Comparison of ENCODE assay signal across 12 cellular contexts in genomic region chr15:59237854-59238252, GRCh38. TPM values are rescaled to one million over a fixed set of nuclear protein-coding genes. Genes with fewer than 3 reads are reported as not detected.
A peak's percentile ranks its signal among the peaks of the same experiment; 100 is the strongest.
DNase-seq lines count a peak whose midpoint lies in the region; ATAC-seq and TF ChIP-seq lines count a peak whose summit lies in the region.
"Had no signal": no experiment of that assay in that cellular context is flagged by ENCODE, and none has a peak within 500 bp of the region (broad histone marks: within the 10 kb centered on the region; RNA-seq: fewer than 3 reads in every experiment).

No MANE protein-coding gene starts in this region.

- whole genome bisulfite sequencing in gastroesophageal sphincter (ENCODE audit: low coverage in 1 of 2), 2 donors = 89 to 95% methylated on average over 4 to 6 of the region's 6 CpGs
- 73 to 89% methylated on average over 6 of the region's 6 CpGs for WGBS in esophagus squamous epithelium, 2 donors

- peak; percentile 40 for ATAC-seq in HG02938 (IDR thresholded peaks at IDR 0.05; ENCODE audit: unreplicated experiment)
- no peak for ATAC-seq in thoracic aorta (ENCODE audit: insufficient number of reproducible peaks, low FRiP score, low read depth)
- no peak for ATAC-seq in gastroesophageal sphincter
- ATAC-seq: body of pancreas had no signal

- H3K4me1 ChIP-seq in thoracic aorta (ENCODE audit: control insufficient read depth in 1 of 2, low read depth in 2 of 2) = peaks cover 19 to 40% of the 10 kb centered on the region in 2 donors
- peaks cover 0 to 6% (median 0%) of the 10 kb centered on the region in 3 donors for H3K4me1 ChIP-seq in gastroesophageal sphincter
- H3K4me1 ChIP-seq in esophagus squamous epithelium = peaks cover 0 to 14% (median 2%) of the 10 kb centered on the region in 3 donors
- H3K4me1 ChIP-seq: body of pancreas had no signal

- H3K27ac ChIP-seq in thoracic aorta (peak overlapping the region; percentile 4 to 64), gastroesophageal sphincter (no peak overlapping the region), esophagus squamous epithelium (no peak overlapping the region)
- H3K27ac ChIP-seq: body of pancreas had no signal

- peak; percentile 4 to 36 for DNase-seq in NOMO-1 (lab: John Stamatoyannopoulos, UW; ENCODE audit: unreplicated experiment in 2 of 2)
- DNase-seq in NOMO-1 treated with dmso at 0.1 percent for 144 hours (lab: John Stamatoyannopoulos, UW; ENCODE audit: unreplicated experiment) = no peak
- peak; percentile 45 for DNase-seq in NB4 (ENCODE audit: low read depth)
- no peak for DNase-seq in thoracic aorta (ENCODE audit: low spot score)
- DNase-seq in esophagus squamous epithelium (lab: John Stamatoyannopoulos, UW) = no peak
- DNase-seq in inferior parietal cortex (ENCODE audit: extremely low spot score) = no peak
- DNase-seq: body of pancreas had no signal

- no peak overlapping the region for H3K4me3 ChIP-seq in NB4 (ENCODE audit: low read depth, low read length)
- H3K4me3 ChIP-seq in thoracic aorta = no peak overlapping the region
- no peak overlapping the region for H3K4me3 ChIP-seq in gastroesophageal sphincter
- H3K4me3 ChIP-seq in esophagus squamous epithelium = no peak overlapping the region
- H3K4me3 ChIP-seq: body of pancreas had no signal

- TF ChIP-seq EP300 in gastroesophageal sphincter (IDR thresholded peaks at IDR 0.05) = no peak

- H3K9me3 ChIP-seq in thoracic aorta (no peaks in the 10 kb centered on the region), gastroesophageal sphincter (no peaks in the 10 kb centered on the region), esophagus squamous epithelium (no peaks in the 10 kb centered on the region)
- H3K9me3 ChIP-seq: body of pancreas had no signal

- intact Hi-C loops in esophagus squamous epithelium (cut with DNase I) = no loop called here

- no peaks in the 10 kb centered on the region for H3K27me3 ChIP-seq in thoracic aorta (replicated peaks; ENCODE audit: insufficient read depth)
- H3K27me3 ChIP-seq in gastroesophageal sphincter = no peaks in the 10 kb centered on the region
- H3K27me3 ChIP-seq in esophagus squamous epithelium = no peaks in the 10 kb centered on the region
- H3K27me3 ChIP-seq: body of pancreas had no signal

- H3K36me3 ChIP-seq in thoracic aorta (no peaks in the 10 kb centered on the region), gastroesophageal sphincter (no peaks in the 10 kb centered on the region), esophagus squamous epithelium (no peaks in the 10 kb centered on the region)

- TF ChIP-seq POLR2A in NB4 (IDR thresholded peaks at IDR 0.05; ENCODE audit: extremely low read depth, insufficient read length) (no peak), gastroesophageal sphincter (IDR thresholded peaks at IDR 0.05) (no peak), esophagus squamous epithelium (IDR thresholded peaks at IDR 0.05) (no peak)

- TF ChIP-seq CTCF in NB4 (IDR thresholded peaks at IDR 0.05; ENCODE audit: low read depth, low read length) = no peak
- no peak for TF ChIP-seq CTCF in thoracic aorta (IDR thresholded peaks at IDR 0.05)
- no peak for TF ChIP-seq CTCF in gastroesophageal sphincter (IDR thresholded peaks at IDR 0.05)
- no peak for TF ChIP-seq CTCF in esophagus squamous epithelium (IDR thresholded peaks at IDR 0.05)

RNA-seq across cellular contexts. Expression of gene LDHAL6B, which starts 31.2 kb away (rescaled TPM):
- total RNA-seq in thoracic aorta (not detected), gastroesophageal sphincter (under 1 TPM in 1 of 4 donors, not detected in 3; 0.54 TPM), esophagus squamous epithelium (not detected)
- total RNA-seq: A172; activated CD8-positive, alpha-beta T cell treated with anti-CD3 and anti-CD28 coated beads for 36 hours; body of pancreas; myocyte had no signal

Comparison
In these comparisons a context has a peak if more than half of its experiments do, and no peak if none do; other contexts are left out.
1. DNase-seq: peak in NOMO-1 (2 of 2) and NB4 (single experiment); none in NOMO-1 treated with dmso at 0.1 percent for 144 hours (single experiment), thoracic aorta (single experiment), esophagus squamous epithelium (single experiment) and inferior parietal cortex (single experiment).
2. H3K27ac ChIP-seq: peak in thoracic aorta (2 of 2); none in gastroesophageal sphincter (0 of 4) and esophagus squamous epithelium (0 of 4).